Comparison of ENCODE assay signal across 10 cellular contexts in genomic region chr2:110865188-110865587, GRCh38.
DNase-seq lines count a peak whose midpoint lies in the region; ATAC-seq, FAIRE-seq and TF ChIP-seq lines count a peak whose summit lies in the region.
"Had no signal": no experiment of that assay in that cellular context is flagged by ENCODE, and none has a peak within 500 bp of the region (broad histone marks: within the 10 kb centered on the region; RNA-seq: fewer than 3 reads in every experiment).

No MANE protein-coding gene starts in this region.

- peak overlapping the region in 1 of 8 donors; percentile 23 for H3K27ac ChIP-seq in spleen
- H3K27ac ChIP-seq: lower lobe of right lung had no signal

- FAIRE-seq in GM19239 (lab: Jason Lieb, UNC): peak; percentile 97

- peak; percentile 88 for ATAC-seq in HG03045 (IDR thresholded peaks at IDR 0.05; ENCODE audit: unreplicated experiment)
- peak; percentile 74 for ATAC-seq in activated T-helper 17 cell treated with anti-CD3 and anti-CD28 coated beads, Interleukin-2, amount 50 U/mL, for 72 hours (replicated peaks)

- peaks cover 0 to 21% (median 0%) of the 10 kb centered on the region in 7 donors for H3K27me3 ChIP-seq in spleen (replicated peaks in 1 of 7)

- H3K4me3 ChIP-seq in spleen: no peak overlapping the region
- H3K4me3 ChIP-seq: lower lobe of right lung had no signal

- 55 to 72% (median 68%) methylated on average over 5 of the region's 5 CpGs for WGBS in spleen, 5 donors

- H3K36me3 Mint-ChIP-seq in activated T-helper 17 cell treated with anti-CD3 and anti-CD28 coated beads, Interleukin-2, amount 50 U/mL, for 72 hours (ENCODE audit: low read depth): no peaks in the 10 kb centered on the region
- H3K36me3 Mint-ChIP-seq in nephron progenitor cell (ENCODE audit: low read depth): no peaks in the 10 kb centered on the region

- H3K27ac Mint-ChIP-seq in activated T-helper 17 cell treated with anti-CD3 and anti-CD28 coated beads, Interleukin-2, amount 50 U/mL, for 72 hours: no peak overlapping the region
- no peak overlapping the region for H3K27ac Mint-ChIP-seq in nephron progenitor cell

- DNase-seq in EH (ENCODE audit: low read depth) (peak; percentile 5), GM19239 (ENCODE audit: insufficient read length, low spot score) (peak; percentile 50), nephron progenitor cell (no peak), spleen (no peak), AG08396 (ENCODE audit: low spot score) (no peak), NCI-H2029 treated with DMSO at 0.1 percent for 48 hours (lab: John Stamatoyannopoulos, UW) (no peak)
- DNase-seq: aorta, lower lobe of right lung had no signal

- H3K4me1 Mint-ChIP-seq in activated T-helper 17 cell treated with anti-CD3 and anti-CD28 coated beads, Interleukin-2, amount 50 U/mL, for 72 hours: peaks cover 30% of the 10 kb centered on the region
- H3K4me1 Mint-ChIP-seq in nephron progenitor cell: peaks cover 41% of the 10 kb centered on the region

- peak overlapping the region; percentile 53 for H3K4me3 Mint-ChIP-seq in activated T-helper 17 cell treated with anti-CD3 and anti-CD28 coated beads, Interleukin-2, amount 50 U/mL, for 72 hours
- H3K4me3 Mint-ChIP-seq in nephron progenitor cell: no peak overlapping the region

- peaks cover 0 to 19% (median 4%) of the 10 kb centered on the region in 6 donors for H3K4me1 ChIP-seq in spleen
- H3K4me1 ChIP-seq: lower lobe of right lung had no signal

- no peaks in the 10 kb centered on the region for H3K9me3 Mint-ChIP-seq in activated T-helper 17 cell treated with anti-CD3 and anti-CD28 coated beads, Interleukin-2, amount 50 U/mL, for 72 hours
- no peaks in the 10 kb centered on the region for H3K9me3 Mint-ChIP-seq in nephron progenitor cell

- TF ChIP-seq POLR2A in spleen (IDR thresholded peaks at IDR 0.05): no peak

- H3K27me3 Mint-ChIP-seq in activated T-helper 17 cell treated with anti-CD3 and anti-CD28 coated beads, Interleukin-2, amount 50 U/mL, for 72 hours: peaks cover 14% of the 10 kb centered on the region
- H3K27me3 Mint-ChIP-seq in nephron progenitor cell (ENCODE audit: low read depth, poor library complexity): peaks cover 17% of the 10 kb centered on the region

- intact Hi-C loops in spleen (cut with DNase I; ENCODE audit: low total_unique reads): no loop called here

- H3K9me3 ChIP-seq in spleen: no peaks in the 10 kb centered on the region
- H3K9me3 ChIP-seq: lower lobe of right lung had no signal

- TF ChIP-seq CTCF in nephron progenitor cell (IDR thresholded peaks at IDR 0.05) (no peak), spleen (IDR thresholded peaks at IDR 0.05 in 8 of 11, conservative IDR thresholded peaks at IDR 0.05 in 3 of 11) (no peak)

- H3K36me3 ChIP-seq in spleen: no peaks in the 10 kb centered on the region
- H3K36me3 ChIP-seq: lower lobe of right lung had no signal

Comparison
In these comparisons a context has a peak if more than half of its experiments do, and no peak if none do; other contexts are left out.
1. DNase-seq: peak in EH (single experiment) and GM19239 (single experiment); none in nephron progenitor cell (single experiment), spleen (single experiment), AG08396 (single experiment) and NCI-H2029 treated with DMSO at 0.1 percent for 48 hours (single experiment).